ENCODE assay signal across 8 cellular contexts in genomic region chr10:91798736-91799579, GRCh38. TPM values are rescaled to one million over a fixed set of nuclear protein-coding genes. Genes with fewer than 3 reads are reported as not detected.
DNase-seq lines count a peak whose midpoint lies in the region; ATAC-seq and TF ChIP-seq lines count a peak whose summit lies in the region.

No MANE protein-coding gene starts in this region.

- POLR2A ChIA-PET in OCI-LY7 (lab: Charles Lee) = interaction anchor here (0.5 to 1.8 kb wide), 6 partner anchors 9 to 390 kb away, joined by 3 to 7 read pairs (median 4); partner anchors contain the start of gene BTAF1

- ATAC-seq in GM18870 (IDR thresholded peaks at IDR 0.05; ENCODE audit: unreplicated experiment) (peak; percentile 33), HG03095 (IDR thresholded peaks at IDR 0.05; ENCODE audit: unreplicated experiment) (peak; percentile 33)
- ATAC-seq in activated naive CD4-positive, alpha-beta T cell treated with anti-CD3 and anti-CD28 coated beads, Interleukin-2, amount 50 U/mL, for 72 hours = peak; percentile 42

- H2AFZ ChIP-seq in OCI-LY7 (ENCODE audit: low read length) (peak overlapping the region; percentile 24; the same call in 1 of the 2 replicates), parathyroid adenoma (peak overlapping the region; percentile 94)

- peaks cover 45 to 54% (median 47%) of the 10 kb centered on the region in 11 experiments for H4K20me1 ChIP-seq in BLaER1 treated with 17β-estradiol and CSF1 and Interleukin-3, amounts not matched to agents 10 nM and 100 nM
- peaks cover 24% of the 10 kb centered on the region for H4K20me1 ChIP-seq in OCI-LY7 (ENCODE audit: insufficient read depth, low read length)

- no peaks in the 10 kb centered on the region for H3K9me2 ChIP-seq in OCI-LY7 (ENCODE audit: insufficient read depth, low read length)

- H3K79me2 ChIP-seq in OCI-LY7 (ENCODE audit: insufficient read depth, low read depth, low read length) (peaks cover 65% of the 10 kb centered on the region), parathyroid adenoma (peaks cover 45% of the 10 kb centered on the region)

- peaks cover 37 to 49% (median 38%) of the 10 kb centered on the region in 10 experiments for H3K4me1 ChIP-seq in BLaER1 treated with 17β-estradiol and CSF1 and Interleukin-3, amounts not matched to agents 10 nM and 100 nM
- H3K4me1 ChIP-seq in OCI-LY7 (ENCODE audit: insufficient read depth, low read length, poor library complexity, severe bottlenecking) (peaks cover 33% of the 10 kb centered on the region), parathyroid adenoma (peaks cover 10% of the 10 kb centered on the region)

- TF ChIP-seq CTCF in OCI-LY7 (conservative IDR thresholded peaks at IDR 0.05; ENCODE audit: low read length) (no peak), glutamatergic neuron (IDR thresholded peaks at IDR 0.05; ENCODE audit: partially characterized antibody, unreplicated experiment) (no peak), parathyroid adenoma (IDR thresholded peaks at IDR 0.05) (no peak)

- intact Hi-C loops in OCI-LY7 (cut with micrococcal nuclease; ENCODE audit: unreplicated experiment) = loop anchor here (2.0 to 10.0 kb wide), 5 partner anchors 126 to 924 kb away; partner anchors contain the start of gene RPP30

- DNase-seq in OCI-LY7 (ENCODE audit: low spot score) (peak; percentile 70), glutamatergic neuron (peak; percentile 39), NCI-H226 (no peak)
- DNase-seq in activated naive CD4-positive, alpha-beta T cell treated with anti-CD3 and anti-CD28 coated beads, Interleukin-2, amount 50 U/mL, for 72 hours (ENCODE audit: low spot score in 2 of 2) = peak; percentile 52 to 63

- peaks cover 26% of the 10 kb centered on the region for H3K4me1 Mint-ChIP-seq in glutamatergic neuron (ENCODE audit: low read depth, unreplicated experiment)

- H3K27ac ChIP-seq in BLaER1 treated with 17β-estradiol and CSF1 and Interleukin-3, amounts not matched to agents 10 nM and 100 nM = peak overlapping the region; percentile 85 to 95 (median 94)
- peak overlapping the region; percentile 84 for H3K27ac ChIP-seq in OCI-LY7 (ENCODE audit: low read depth, low read length, poor library complexity, severe bottlenecking)
- H3K27ac ChIP-seq in parathyroid adenoma = peak overlapping the region; percentile 88

- H3K36me3 Mint-ChIP-seq in activated naive CD4-positive, alpha-beta T cell treated with anti-CD3 and anti-CD28 coated beads, Interleukin-2, amount 50 U/mL, for 72 hours = peaks cover 22 to 47% of the 10 kb centered on the region in 2 donors
- peaks cover 5% of the 10 kb centered on the region for H3K36me3 Mint-ChIP-seq in glutamatergic neuron (ENCODE audit: unreplicated experiment)

- peak overlapping the region; percentile 82 to 94 (median 91) for H3K4me2 ChIP-seq in BLaER1 treated with 17β-estradiol and CSF1 and Interleukin-3, amounts not matched to agents 10 nM and 100 nM
- peak overlapping the region; percentile 96 for H3K4me2 ChIP-seq in OCI-LY7 (ENCODE audit: low read length)
- H3K4me2 ChIP-seq in parathyroid adenoma (ENCODE audit: low read length) = peak overlapping the region; percentile 79

- H3K27me3 ChIP-seq in BLaER1 treated with 17β-estradiol and CSF1 and Interleukin-3, amounts not matched to agents 10 nM and 100 nM = no peaks in the 10 kb centered on the region
- H3K27me3 ChIP-seq in parathyroid adenoma (ENCODE audit: control insufficient read depth, insufficient read depth, low read length) = no peaks in the 10 kb centered on the region

- H3K36me3 ChIP-seq in BLaER1 treated with 17β-estradiol and CSF1 and Interleukin-3, amounts not matched to agents 10 nM and 100 nM = peaks cover 27 to 41% (median 33%) of the 10 kb centered on the region in 11 experiments
- H3K36me3 ChIP-seq in OCI-LY7 (ENCODE audit: insufficient read depth, low read length) (peaks cover 44% of the 10 kb centered on the region), parathyroid adenoma (ENCODE audit: control insufficient read depth, insufficient read depth, low read length) (no peaks in the 10 kb centered on the region)

- BruUV-seq in OCI-LY7 (replicated peaks; lab: Mats Ljungman, UMichigan) = no TSS peak

- peak overlapping the region; percentile 97 for H3K4me3 Mint-ChIP-seq in glutamatergic neuron (ENCODE audit: unreplicated experiment)

- CTCF ChIA-PET in OCI-LY7 (lab: Charles Lee; ENCODE audit: unreplicated experiment) = interaction anchor here (0.6 kb wide), 1 partner anchor 1008 kb away, joined by 4 read pairs; no protein-coding TSS in a partner anchor

- no peaks in the 10 kb centered on the region for H3K9me3 Mint-ChIP-seq in activated naive CD4-positive, alpha-beta T cell treated with anti-CD3 and anti-CD28 coated beads, Interleukin-2, amount 50 U/mL, for 72 hours
- H3K9me3 Mint-ChIP-seq in glutamatergic neuron (ENCODE audit: unreplicated experiment) = peaks cover 5% of the 10 kb centered on the region

- no peaks in the 10 kb centered on the region; a peak in 1 of 22 replicates for H3K9me3 ChIP-seq in BLaER1 treated with 17β-estradiol and CSF1 and Interleukin-3, amounts not matched to agents 10 nM and 100 nM (replicated peaks in 1 of 11)
- H3K9me3 ChIP-seq in OCI-LY7 (ENCODE audit: low read length) (no peaks in the 10 kb centered on the region), parathyroid adenoma (ENCODE audit: control insufficient read depth, low read length) (no peaks in the 10 kb centered on the region)

- H3K9ac ChIP-seq in BLaER1 treated with 17β-estradiol and CSF1 and Interleukin-3, amounts not matched to agents 10 nM and 100 nM = peak overlapping the region; percentile 88 to 98 (median 94)
- H3K9ac ChIP-seq in parathyroid adenoma = peak overlapping the region; percentile 58

- peak overlapping the region; percentile 80 to 98 (median 87) for H3K4me3 ChIP-seq in BLaER1 treated with 17β-estradiol and CSF1 and Interleukin-3, amounts not matched to agents 10 nM and 100 nM
- H3K4me3 ChIP-seq in OCI-LY7 (ENCODE audit: low read depth, low read length, poor library complexity, severe bottlenecking) = peak overlapping the region; percentile 85
- peak overlapping the region; percentile 90 for H3K4me3 ChIP-seq in parathyroid adenoma (ENCODE audit: low read depth, low read length)

- peak overlapping the region; percentile 97 to 99 for H3K27ac Mint-ChIP-seq in activated naive CD4-positive, alpha-beta T cell treated with anti-CD3 and anti-CD28 coated beads, Interleukin-2, amount 50 U/mL, for 72 hours
- H3K27ac Mint-ChIP-seq in glutamatergic neuron (ENCODE audit: unreplicated experiment) = peak overlapping the region; percentile 94

- no peaks in the 10 kb centered on the region for H3K27me3 Mint-ChIP-seq in glutamatergic neuron (ENCODE audit: unreplicated experiment)

RNA-seq across cellular contexts. Expression of gene TNKS2, which starts 0.7 kb away (rescaled TPM):
- 18.0 and 20.0 TPM in 2 replicates for total RNA-seq in OCI-LY7 (2014; rRNA removed; shearing (Covaris generic))
- total RNA-seq in OCI-LY7 (2022) (31.3 and 32.1 TPM in 2 replicates), glutamatergic neuron (ENCODE audit: unreplicated experiment) (60.4 TPM)
- total RNA-seq in activated naive CD4-positive, alpha-beta T cell treated with anti-CD3 and anti-CD28 coated beads, Interleukin-2, amount 50 U/mL, for 72 hours = 10 to 100 TPM; 41.6 to 44.9 TPM
